In genomic region chr2:85143463-85144082, GRCh38 we compare ENCODE assay signal across 23 cellular contexts. TPM values are rescaled to one million over a fixed set of nuclear protein-coding genes. Genes with fewer than 3 reads are reported as not detected.
A peak's percentile ranks its signal among the peaks of the same experiment; 100 is the strongest.
DNase-seq lines count a peak whose midpoint lies in the region; ATAC-seq and TF ChIP-seq lines count a peak whose summit lies in the region.
"Had no signal": no experiment of that assay in that cellular context is flagged by ENCODE, and none has a peak within 500 bp of the region (broad histone marks: within the 10 kb centered on the region; RNA-seq: fewer than 3 reads in every experiment).

No MANE protein-coding gene starts in this region.

- ATAC-seq in Right ventricle myocardium superior (ENCODE audit: poor library complexity) (no peak), left lung (peak; percentile 88), natural killer cell (no peak)
- ATAC-seq in activated naive CD8-positive, alpha-beta T cell treated with anti-CD3 and anti-CD28 coated beads, Interleukin-2, amount 50 U/mL, for 24 hours = no peak

- peak overlapping the region; percentile 28 for H3K4me3 Mint-ChIP-seq in nephron progenitor cell
- no peak overlapping the region for H3K4me3 Mint-ChIP-seq in activated naive CD8-positive, alpha-beta T cell treated with anti-CD3 and anti-CD28 coated beads, Interleukin-2, amount 50 U/mL, for 24 hours
- H3K4me3 Mint-ChIP-seq in natural killer cell = no peak overlapping the region
- H3K4me3 Mint-ChIP-seq: HFFc6 had no signal

- peak overlapping the region; percentile 16 for H3K27ac Mint-ChIP-seq in nephron progenitor cell
- no peak overlapping the region for H3K27ac Mint-ChIP-seq in activated naive CD8-positive, alpha-beta T cell treated with anti-CD3 and anti-CD28 coated beads, Interleukin-2, amount 50 U/mL, for 24 hours
- no peak overlapping the region for H3K27ac Mint-ChIP-seq in natural killer cell
- H3K27ac Mint-ChIP-seq: HFFc6 had no signal

- intact Hi-C loops in Right ventricle myocardium superior (cut with DNase I) (no loop called here), left lung (cut with DNase I) (no loop called here), natural killer cell (cut with micrococcal nuclease) (no loop called here)

- H3K4me1 ChIP-seq in cardiac muscle cell (ENCODE audit: low read depth) (peaks cover 9% of the 10 kb centered on the region), left lung (peaks cover 0 to 4% of the 10 kb centered on the region in 2 donors)
- no peaks in the 10 kb centered on the region for H3K4me1 ChIP-seq in effector memory CD4-positive, alpha-beta T cell (ENCODE audit: control insufficient read depth, insufficient read depth, low read length, poor library complexity, severe bottlenecking)

- H3K36me3 Mint-ChIP-seq in nephron progenitor cell (ENCODE audit: low read depth) (peaks cover 73% of the 10 kb centered on the region), natural killer cell (no peaks in the 10 kb centered on the region)
- H3K36me3 Mint-ChIP-seq in activated naive CD8-positive, alpha-beta T cell treated with anti-CD3 and anti-CD28 coated beads, Interleukin-2, amount 50 U/mL, for 24 hours (ENCODE audit: low read depth) = no peaks in the 10 kb centered on the region

- H3K27me3 ChIP-seq in cardiac muscle cell (no peaks in the 10 kb centered on the region), left lung (no peaks in the 10 kb centered on the region)
- peaks cover 4% of the 10 kb centered on the region for H3K27me3 ChIP-seq in effector memory CD4-positive, alpha-beta T cell (replicated peaks; ENCODE audit: control insufficient read depth, insufficient read depth, low read length, poor library complexity, severe bottlenecking)
- H3K27me3 ChIP-seq: MG63, Peyer's patch had no signal

- TF ChIP-seq CTCF in cardiac muscle cell (IDR thresholded peaks at IDR 0.05; ENCODE audit: low read depth, low read length) (no peak), left lung (IDR thresholded peaks at IDR 0.05) (no peak), nephron progenitor cell (IDR thresholded peaks at IDR 0.05) (no peak), natural killer cell (IDR thresholded peaks at IDR 0.05) (no peak)

- DNase-seq in cardiac muscle cell (ENCODE audit: low read depth in 1 of 2, low spot score in 1 of 2) (no peak), Right ventricle myocardium superior (no peak), left lung (no peak), nephron progenitor cell (no peak), natural killer cell (no peak)
- DNase-seq in activated naive CD8-positive, alpha-beta T cell treated with anti-CD3 and anti-CD28 coated beads, Interleukin-2, amount 50 U/mL, for 24 hours = no peak
- DNase-seq in activated CD4-positive, alpha-beta T cell treated with anti-CD3 and anti-CD28 coated beads, Interleukin-2, amount 50 U/mL, for 4 hours = no peak
- no peak for DNase-seq in effector memory CD4-positive, alpha-beta T cell
- DNase-seq: DMS 273 treated with DMSO at 0.1 percent for 48 hours; DND-41; H7; HFFc6; IMR-90; Karpas-422; MG63; NCI-H1092; NCI-H1436 treated with DMSO at 0.1 percent for 48 hours; NCI-H2029 treated with DMSO at 0.1 percent for 48 hours; NCI-H2171 treated with DMSO at 0.1 percent for 48 hours; NCI-H446; NK-92 treated with Interleukin-12 subunit alpha and Interleukin-12 subunit beta, amount 100 ng/mL, for 24 hours had no signal

- H3K27ac ChIP-seq in cardiac muscle cell (peak overlapping the region; percentile 16), left lung (no peak overlapping the region)
- H3K27ac ChIP-seq in effector memory CD4-positive, alpha-beta T cell (ENCODE audit: insufficient read depth, low read length, poor library complexity, severe bottlenecking) = no peak overlapping the region
- H3K27ac ChIP-seq: 22Rv1 had no signal

- H3K4me3 ChIP-seq in cardiac muscle cell = no peak overlapping the region
- H3K4me3 ChIP-seq in left lung = no peak overlapping the region
- H3K4me3 ChIP-seq in effector memory CD4-positive, alpha-beta T cell (ENCODE audit: insufficient read depth, low read depth, low read length, poor library complexity, severe bottlenecking) = no peak overlapping the region
- H3K4me3 ChIP-seq: MG63, Peyer's patch had no signal

- no peaks in the 10 kb centered on the region for H3K36me3 ChIP-seq in cardiac muscle cell
- no peaks in the 10 kb centered on the region for H3K36me3 ChIP-seq in left lung
- H3K36me3 ChIP-seq in effector memory CD4-positive, alpha-beta T cell (ENCODE audit: control insufficient read depth, insufficient read depth, low read length) = no peaks in the 10 kb centered on the region
- H3K36me3 ChIP-seq: MG63, Peyer's patch had no signal

- peaks cover 51% of the 10 kb centered on the region for H3K4me1 Mint-ChIP-seq in nephron progenitor cell
- no peaks in the 10 kb centered on the region for H3K4me1 Mint-ChIP-seq in activated naive CD8-positive, alpha-beta T cell treated with anti-CD3 and anti-CD28 coated beads, Interleukin-2, amount 50 U/mL, for 24 hours
- no peaks in the 10 kb centered on the region for H3K4me1 Mint-ChIP-seq in natural killer cell

- H3K9me3 ChIP-seq in cardiac muscle cell (ENCODE audit: low read depth) = no peaks in the 10 kb centered on the region
- no peaks in the 10 kb centered on the region for H3K9me3 ChIP-seq in left lung
- H3K9me3 ChIP-seq in effector memory CD4-positive, alpha-beta T cell (ENCODE audit: control insufficient read depth, low read length) = no peaks in the 10 kb centered on the region
- H3K9me3 ChIP-seq: MG63, Peyer's patch had no signal

- H3K27me3 Mint-ChIP-seq in nephron progenitor cell (ENCODE audit: low read depth, poor library complexity) (peaks cover 3% of the 10 kb centered on the region), natural killer cell (ENCODE audit: low read depth in 2 of 2) (peaks cover 28 to 30% of the 10 kb centered on the region in 2 donors)
- peaks cover 20% of the 10 kb centered on the region for H3K27me3 Mint-ChIP-seq in activated naive CD8-positive, alpha-beta T cell treated with anti-CD3 and anti-CD28 coated beads, Interleukin-2, amount 50 U/mL, for 24 hours

- H3K9me3 Mint-ChIP-seq in nephron progenitor cell (no peaks in the 10 kb centered on the region), natural killer cell (no peaks in the 10 kb centered on the region)
- H3K9me3 Mint-ChIP-seq in activated naive CD8-positive, alpha-beta T cell treated with anti-CD3 and anti-CD28 coated beads, Interleukin-2, amount 50 U/mL, for 24 hours = no peaks in the 10 kb centered on the region
- H3K9me3 Mint-ChIP-seq: HFFc6 had no signal

RNA-seq across cellular contexts. Expression of gene TCF7L1, which starts 10.4 kb away (rescaled TPM):
- total RNA-seq in cardiac muscle cell (1.5 and 5.3 TPM in 2 replicates), Right ventricle myocardium superior (9.3 TPM), left lung (10 to 100 TPM; 16.4 to 17.7 TPM), natural killer cell (not detected)
- 10.0 and 19.0 TPM in 2 replicates for polyA plus RNA-seq in cardiac muscle cell
